In the genomic region with DNA sequence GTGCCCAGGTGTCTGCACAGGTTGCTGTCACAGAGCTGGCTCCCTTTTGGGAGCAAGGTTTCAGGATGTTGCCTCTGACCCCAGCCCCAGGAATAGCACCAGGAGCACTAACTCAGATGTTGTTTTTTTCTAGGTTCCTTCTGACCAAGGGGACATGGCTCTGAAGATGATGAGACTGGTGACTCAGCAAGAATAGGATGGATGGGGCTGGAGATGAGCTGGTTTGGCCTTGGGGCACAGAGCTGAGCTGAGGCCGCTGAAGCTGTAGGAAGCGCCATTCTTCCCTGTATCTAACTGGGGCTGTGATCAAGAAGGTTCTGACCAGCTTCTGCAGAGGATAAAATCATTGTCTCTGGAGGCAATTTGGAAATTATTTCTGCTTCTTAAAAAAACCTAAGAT, we compare ENCODE assay signal across 25 cellular contexts. TPM values are rescaled to one million over a fixed set of nuclear protein-coding genes. Genes with fewer than 3 reads are reported as not detected.
A peak's percentile ranks its signal among the peaks of the same experiment; 100 is the strongest.
DNase-seq lines count a peak whose midpoint lies in the region.
"Had no signal": no experiment of that assay in that cellular context is flagged by ENCODE, and none has a peak within 500 bp of the region (broad histone marks: within the 10 kb centered on the region; RNA-seq: fewer than 3 reads in every experiment).

No MANE protein-coding gene starts in this region.

- H3K4me2 ChIP-seq in BLaER1: peak overlapping the region; percentile 82

- no peak overlapping the region for H3K4me3 ChIP-seq in BLaER1
- H3K4me3 ChIP-seq: ascending aorta, left lung, uterus had no signal

- peaks cover 42% of the 10 kb centered on the region for H3K36me3 ChIP-seq in BLaER1
- H3K36me3 ChIP-seq: uterus had no signal

- H3K9ac ChIP-seq in BLaER1: peak overlapping the region; percentile 77

- H3K9me3 ChIP-seq in BLaER1: no peaks in the 10 kb centered on the region
- H3K9me3 ChIP-seq: ascending aorta, left lung, uterus had no signal

- DNase-seq in HT1080 (ENCODE audit: low read depth) (peak; percentile 3), OCI-M1 (lab: John Stamatoyannopoulos, UW) (peak; percentile 42), foreskin melanocyte (peak; percentile 20), mucosa of gallbladder (ENCODE audit: low spot score) (no peak), HUDEP-2 (lab: John Stamatoyannopoulos, UW; ENCODE audit: unreplicated experiment in 76 of 76) (no peak), posterior vena cava (ENCODE audit: low spot score) (no peak)
- no peak for DNase-seq in stimulated activated CD8-positive, alpha-beta memory T cell treated with anti-CD3 and anti-CD28 coated beads, Interleukin-4, amount 100 ng/mL, for 48 hours
- DNase-seq: activated CD4-positive, alpha-beta memory T cell treated with anti-CD3 and anti-CD28 coated beads for 36 hours; activated naive CD4-positive, alpha-beta T cell treated with anti-CD3 and anti-CD28 coated beads, Interleukin-2, amount 50 U/mL, for 16 hours; activated T-cell treated with anti-CD3 and anti-CD28 coated beads, Interleukin-2, amount 50 U/mL, for 4 hours; CD4-positive, alpha-beta memory T cell; cerebellar nuclear complex; effector CD4-positive, alpha-beta T cell; glutamatergic neuron; left lung; NCI-H1694 treated with DMSO at 0.1 percent for 48 hours; NCI-H82; stimulated activated CD4-positive, alpha-beta T cell treated with anti-CD3 and anti-CD28 coated beads, Interleukin-4, amount 100 ng/mL, for 24 hours; substantia nigra; T-cell; uterus had no signal

- intact Hi-C loops in posterior vena cava (cut with DNase I): loop anchor here in 1 of 2 donors (10.0 kb wide), 1 partner anchor 109 kb away; no protein-coding TSS in a partner anchor

- H4K20me1 ChIP-seq in BLaER1: no peaks in the 10 kb centered on the region

- peak overlapping the region; percentile 90 for H3K27ac ChIP-seq in BLaER1
- H3K27ac ChIP-seq: ascending aorta, left lung, RWPE1, uterus, VCaP had no signal

- H3K27me3 ChIP-seq in BLaER1: no peaks in the 10 kb centered on the region
- H3K27me3 ChIP-seq: ascending aorta, left lung, uterus had no signal

- peaks cover 100% of the 10 kb centered on the region for H3K4me1 ChIP-seq in BLaER1
- H3K4me1 ChIP-seq: ascending aorta, uterus had no signal

RNA-seq across cellular contexts. Expression of a gene that starts 28.1 kb away (rescaled TPM):
- total RNA-seq in HT1080 (2014; rRNA removed; shearing (Covaris generic)): 28.5 and 31.2 TPM in 2 replicates
- 23.4 and 24.7 TPM in 2 replicates for polyA plus RNA-seq in HT1080 (2015; cell fraction: cytosol; rRNA removed)
- polyA plus RNA-seq in HT1080 (2015; cell fraction: nucleus; rRNA removed): 45.2 and 46.3 TPM in 2 replicates
- total RNA-seq in mucosa of gallbladder: 77.0 TPM
- total RNA-seq in posterior vena cava: 10 to 100 TPM; 71.8 to 85.0 TPM

RNA-seq across cellular contexts. Expression of a gene that starts 45.2 kb away (rescaled TPM):
- 15.1 and 16.9 TPM in 2 replicates for total RNA-seq in HT1080 (2014; rRNA removed; shearing (Covaris generic))
- 13.0 and 15.5 TPM in 2 replicates for polyA plus RNA-seq in HT1080 (2015; cell fraction: cytosol; rRNA removed)
- 27.6 and 31.5 TPM in 2 replicates for polyA plus RNA-seq in HT1080 (2015; cell fraction: nucleus; rRNA removed)
- total RNA-seq in mucosa of gallbladder (12.5 TPM), posterior vena cava (1 to 10 TPM; 9.4 to 9.5 TPM)

Comparison
In these comparisons a context has a peak if more than half of its experiments do, and no peak if none do; other contexts are left out.
1. DNase-seq: peak in HT1080 (single experiment), OCI-M1 (single experiment) and foreskin melanocyte (single experiment); none in mucosa of gallbladder (single experiment), HUDEP-2 (0 of 76), stimulated activated CD8-positive, alpha-beta memory T cell treated with anti-CD3 and anti-CD28 coated beads, Interleukin-4, amount 100 ng/mL, for 48 hours (single experiment) and posterior vena cava (single experiment).